8 cellular contexts compared by ENCODE assay signal in the genomic region with DNA sequence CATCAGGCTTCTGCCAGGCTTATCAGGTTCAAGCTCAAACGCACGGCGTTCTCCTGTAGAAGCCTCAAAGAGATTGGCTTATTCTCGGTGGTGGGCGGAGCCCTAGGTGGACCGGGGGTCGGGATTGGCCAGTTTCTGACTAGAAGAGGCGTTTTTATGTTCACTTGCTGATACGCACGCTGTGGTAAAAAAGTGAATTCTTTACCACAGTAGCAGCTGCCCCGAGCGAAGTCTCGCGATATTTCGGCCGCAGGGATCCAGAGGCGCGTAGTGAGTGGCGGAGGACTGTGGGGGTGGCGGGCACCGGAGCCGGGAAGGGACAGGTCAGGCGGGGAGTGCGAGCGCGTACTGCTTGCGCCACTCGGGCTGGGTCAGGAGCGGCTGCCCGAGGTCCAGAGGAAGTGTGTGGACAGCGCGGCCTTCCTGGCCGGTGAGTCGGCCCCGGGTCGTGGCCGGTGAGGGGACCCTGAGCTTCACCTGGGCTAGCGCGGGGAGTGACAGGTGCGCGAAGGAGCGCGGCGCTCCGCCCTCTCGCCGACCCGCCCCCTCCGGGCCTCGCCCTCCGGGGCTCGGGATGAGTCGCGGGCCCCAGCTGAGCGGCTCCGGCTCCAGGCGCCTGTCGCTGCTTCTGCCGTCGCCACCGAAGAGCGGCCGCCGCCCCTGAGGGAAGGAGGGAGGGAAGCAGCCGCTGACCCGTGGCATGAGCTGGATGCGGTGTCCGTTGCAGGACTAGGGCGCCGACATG. TPM values are rescaled to one million over a fixed set of nuclear protein-coding genes. Genes with fewer than 3 reads are reported as not detected.
DNase-seq lines count a peak whose midpoint lies in the region; ATAC-seq and TF ChIP-seq lines count a peak whose summit lies in the region.

A gene with protein sequence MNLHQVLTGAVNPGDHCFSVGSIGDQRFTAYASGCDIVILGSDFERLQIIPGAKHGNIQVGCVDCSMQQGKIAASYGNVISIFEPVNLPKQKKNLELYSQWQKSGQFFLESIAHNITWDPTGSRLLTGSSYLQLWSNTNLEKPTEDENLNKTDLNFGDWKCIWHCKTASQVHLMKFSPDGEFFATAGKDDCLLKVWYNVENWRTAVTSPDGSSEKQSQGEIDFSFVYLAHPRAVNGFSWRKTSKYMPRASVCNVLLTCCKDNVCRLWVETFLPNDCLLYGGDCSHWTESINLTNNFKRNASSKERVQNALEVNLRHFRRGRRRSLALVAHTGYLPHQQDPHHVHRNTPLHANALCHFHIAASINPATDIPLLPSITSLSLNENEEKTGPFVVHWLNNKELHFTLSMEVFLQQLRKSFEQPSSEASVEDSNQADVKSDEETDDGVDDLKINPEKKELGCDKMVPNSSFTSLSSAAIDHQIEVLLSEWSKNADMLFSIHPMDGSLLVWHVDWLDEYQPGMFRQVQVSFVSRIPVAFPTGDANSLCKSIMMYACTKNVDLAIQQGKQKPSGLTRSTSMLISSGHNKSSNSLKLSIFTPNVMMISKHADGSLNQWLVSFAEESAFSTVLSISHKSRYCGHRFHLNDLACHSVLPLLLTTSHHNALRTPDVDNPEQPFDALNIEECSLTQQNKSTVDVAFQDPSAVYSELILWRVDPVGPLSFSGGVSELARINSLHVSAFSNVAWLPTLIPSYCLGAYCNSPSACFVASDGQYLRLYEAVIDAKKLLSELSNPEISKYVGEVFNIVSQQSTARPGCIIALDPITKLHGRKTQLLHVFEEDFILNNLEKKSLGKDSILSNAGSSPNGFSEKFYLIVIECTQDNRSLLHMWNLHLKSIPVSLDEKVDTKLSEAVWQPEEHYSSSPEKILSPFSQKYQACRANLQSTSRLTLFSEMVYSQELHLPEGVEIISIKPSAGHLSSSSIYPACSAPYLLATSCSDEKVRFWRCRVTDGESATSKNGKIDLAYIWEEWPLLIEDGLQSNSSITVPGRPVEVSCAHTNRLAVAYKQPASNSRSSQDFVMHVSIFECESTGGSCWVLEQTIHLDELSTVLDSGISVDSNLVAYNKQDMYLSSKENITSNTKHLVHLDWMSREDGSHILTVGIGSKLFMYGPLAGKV (N-terminal part only) (plus strand): TSS at position 260 of the 745 bp plus-strand sequence. CDS start 483 bp downstream, at position 743.

- TF ChIP-seq POLR2A in testis (IDR thresholded peaks at IDR 0.05): peak; percentile 72

- DNase-seq in NCI-H1105 (lab: John Stamatoyannopoulos, UW): peak; percentile 90
- DNase-seq in SKM-1 treated with dmso at 0.1 percent for 144 hours (lab: John Stamatoyannopoulos, UW; ENCODE audit: unreplicated experiment): peak; percentile 97
- peak; percentile 100 for DNase-seq in glomerular visceral epithelial cell (ENCODE audit: extremely low spot score)
- peak; percentile 100 for DNase-seq in omental fat pad (ENCODE audit: low spot score)
- peak; percentile 100 for DNase-seq in testis

- peaks cover 26% of the 10 kb centered on the region for H3K4me1 ChIP-seq in testis

- 0 to 1% methylated on average over 34 to 59 of the region's 70 CpGs for WGBS in testis, 2 donors

- intact Hi-C loops in testis (cut with DNase I; ENCODE audit: low total_unique reads): no loop called here

- H3K27ac ChIP-seq in testis: peak within 1 kb of the TSS; percentile 96 to 98

- H3K4me1 Mint-ChIP-seq in activated naive CD8-positive, alpha-beta T cell (ENCODE audit: low read depth): peaks cover 45% of the 10 kb centered on the region

- H3K4me3 Mint-ChIP-seq in activated naive CD8-positive, alpha-beta T cell: peak within 1 kb of the TSS; percentile 97

- no peaks in the 10 kb centered on the region for H3K9me3 Mint-ChIP-seq in activated naive CD8-positive, alpha-beta T cell (ENCODE audit: low read depth)

- H3K27ac Mint-ChIP-seq in activated naive CD8-positive, alpha-beta T cell: peak within 1 kb of the TSS; percentile 98

- H3K4me3 ChIP-seq in GM08714 (ENCODE audit: low read length): peak within 1 kb of the TSS; percentile 99
- H3K4me3 ChIP-seq in testis: peak within 1 kb of the TSS; percentile 94 to 99

- TF ChIP-seq CTCF in omental fat pad (IDR thresholded peaks at IDR 0.05): no peak
- TF ChIP-seq CTCF in testis (IDR thresholded peaks at IDR 0.05): peak in 1 of 3 experiments; percentile 8

- H3K27me3 Mint-ChIP-seq in activated naive CD8-positive, alpha-beta T cell: no peaks in the 10 kb centered on the region

- no peaks in the 10 kb centered on the region for H3K27me3 ChIP-seq in testis

- no peaks in the 10 kb centered on the region for H3K36me3 ChIP-seq in testis (ENCODE audit: low read depth, missing control alignments)

- H3K36me3 Mint-ChIP-seq in activated naive CD8-positive, alpha-beta T cell: peaks cover 7% of the 10 kb centered on the region

- H3K9me3 ChIP-seq in testis: no peaks in the 10 kb centered on the region

- peak; percentile 72 for ATAC-seq in HG02623 (IDR thresholded peaks at IDR 0.05; ENCODE audit: unreplicated experiment)
- ATAC-seq in omental fat pad (ENCODE audit: low FRiP score): peak; percentile 98

RNA-seq across cellular contexts. Expression of the gene that starts here (rescaled TPM):
- total RNA-seq in omental fat pad (10 to 100 TPM; 40.7 to 80.9 (median 46.6) TPM), testis (10 to 100 TPM; 63.9 to 93.3 TPM)
- 16.0 TPM for polyA plus RNA-seq in testis (ENCODE audit: insufficient read depth, low read depth, low replicate concordance)

Comparison
In these comparisons a context has a peak if more than half of its experiments do, and no peak if none do; other contexts are left out.
1. Peak in every context shown above with its lines: DNase-seq, ATAC-seq, H3K4me3 ChIP-seq and H3K27ac ChIP-seq.